ENCODE assay signal across 4 cellular contexts in the genomic region with DNA sequence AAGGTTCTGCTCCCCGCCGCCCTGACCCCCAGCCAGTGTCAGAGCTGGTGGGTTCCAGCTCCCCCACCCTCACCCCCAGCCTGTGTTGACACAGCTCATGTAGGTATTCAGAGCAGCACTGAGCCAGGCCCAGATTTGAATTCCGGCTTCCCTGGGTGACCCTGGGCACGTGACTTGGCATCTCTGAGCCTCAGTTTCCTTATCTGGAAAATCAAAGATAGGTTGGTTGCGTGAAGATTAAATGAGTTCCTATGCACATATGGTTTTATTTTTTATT. TPM values are rescaled to one million over a fixed set of nuclear protein-coding genes. Genes with fewer than 3 reads are reported as not detected.
"Had no signal": no experiment of that assay in that cellular context is flagged by ENCODE, and none has a peak within 500 bp of the region (broad histone marks: within the 10 kb centered on the region; RNA-seq: fewer than 3 reads in every experiment).

No MANE protein-coding gene starts in this region.

- H2AFZ ChIP-seq: GM23248 had no signal

- DNase-seq: GM23248, H9, HCEC 1CT, IMR-90 had no signal

- H3K4me1 Mint-ChIP-seq: H9 had no signal

- H3K27ac ChIP-seq: GM23248 had no signal

- H3K27ac Mint-ChIP-seq: H9 had no signal

- H3K4me3 ChIP-seq: GM23248 had no signal

- H3K4me3 Mint-ChIP-seq: H9 had no signal

- H3K9me3 Mint-ChIP-seq: H9 had no signal

RNA-seq across cellular contexts. Expression of gene HMCN2, which starts 42.0 kb away (rescaled TPM):
- total RNA-seq: GM23248, IMR-90 had no signal
- polyA plus RNA-seq: GM23248 had no signal
